ENCODE assay signal across 23 cellular contexts in the genomic region with DNA sequence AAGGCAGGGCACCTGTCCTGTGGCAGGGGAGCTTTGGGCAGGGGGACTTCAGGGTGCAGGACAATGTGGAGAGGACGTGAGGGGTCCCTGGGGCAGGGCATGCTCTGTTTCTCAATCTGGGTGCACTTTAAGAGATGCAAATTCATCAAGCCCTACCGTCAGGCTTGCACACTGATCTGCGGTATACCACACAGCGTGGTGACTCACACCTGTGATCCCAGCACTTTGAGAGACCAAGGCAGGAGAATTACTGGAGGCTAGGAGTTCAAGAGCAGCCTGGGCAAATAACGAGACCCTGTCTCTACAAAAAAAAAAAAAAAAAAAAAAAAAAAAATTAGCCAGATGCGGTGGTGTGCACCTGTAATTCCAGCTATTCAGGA. TPM values are rescaled to one million over a fixed set of nuclear protein-coding genes. Genes with fewer than 3 reads are reported as not detected.
A peak's percentile ranks its signal among the peaks of the same experiment; 100 is the strongest.
DNase-seq lines count a peak whose midpoint lies in the region; ATAC-seq and TF ChIP-seq lines count a peak whose summit lies in the region.
"Had no signal": no experiment of that assay in that cellular context is flagged by ENCODE, and none has a peak within 500 bp of the region (broad histone marks: within the 10 kb centered on the region; RNA-seq: fewer than 3 reads in every experiment).

No MANE protein-coding gene starts in this region.

- H3K4me3 Mint-ChIP-seq in activated CD4-positive, alpha-beta T cell treated with anti-CD3 and anti-CD28 coated beads for 36 hours: no peak overlapping the region
- no peak overlapping the region for H3K4me3 Mint-ChIP-seq in neural progenitor cell
- H3K4me3 Mint-ChIP-seq: CD8-positive, alpha-beta T cell had no signal

- POLR2A ChIA-PET in activated CD4-positive, alpha-beta T cell treated with anti-CD3 and anti-CD28 coated beads for 36 hours (lab: Charles Lee): no interaction called here

- H3K4me3 ChIP-seq in NB4 (ENCODE audit: low read depth, low read length) (no peak overlapping the region), neural progenitor cell (no peak overlapping the region)
- H3K4me3 ChIP-seq: SJCRH30 had no signal

- no peak for ATAC-seq in activated CD4-positive, alpha-beta T cell treated with anti-CD3 and anti-CD28 coated beads for 36 hours
- ATAC-seq in GM18868 (IDR thresholded peaks at IDR 0.05; ENCODE audit: unreplicated experiment): no peak
- ATAC-seq: CD8-positive, alpha-beta T cell had no signal

- no peak for TF ChIP-seq CTCF in NB4 (IDR thresholded peaks at IDR 0.05; ENCODE audit: low read depth, low read length)
- TF ChIP-seq CTCF in neural progenitor cell (IDR thresholded peaks at IDR 0.05): no peak

- no peaks in the 10 kb centered on the region for H3K36me3 ChIP-seq in neural progenitor cell
- H3K36me3 ChIP-seq: SJCRH30 had no signal

- H4K20me1 ChIP-seq in neural progenitor cell (ENCODE audit: low read depth): no peaks in the 10 kb centered on the region

- peaks cover 2% of the 10 kb centered on the region for H3K36me3 Mint-ChIP-seq in activated CD4-positive, alpha-beta T cell treated with anti-CD3 and anti-CD28 coated beads for 36 hours (ENCODE audit: low read depth)
- no peaks in the 10 kb centered on the region for H3K36me3 Mint-ChIP-seq in neural progenitor cell
- H3K36me3 Mint-ChIP-seq: CD8-positive, alpha-beta T cell had no signal

- CTCF ChIA-PET in activated CD4-positive, alpha-beta T cell treated with anti-CD3 and anti-CD28 coated beads for 36 hours (lab: Charles Lee): no interaction called here

- DNase-seq in activated CD4-positive, alpha-beta T cell treated with anti-CD3 and anti-CD28 coated beads for 36 hours: peak; percentile 10
- DNase-seq in activated CD4-positive, alpha-beta T cell treated with anti-CD3 and anti-CD28 coated beads for 1 hour: no peak
- DNase-seq in Daoy (ENCODE audit: low read depth): peak; percentile 70
- peak; percentile 28 for DNase-seq in NB4 (ENCODE audit: low read depth)
- peak; percentile 0 for DNase-seq in effector CD4-positive, alpha-beta T cell
- DNase-seq in neural progenitor cell (ENCODE audit: low spot score): no peak
- no peak for DNase-seq in NCI-H128 (lab: John Stamatoyannopoulos, UW; ENCODE audit: unreplicated experiment)
- DNase-seq: 8988T; AML-193; C1 segment of cervical spinal cord; DND-41; NCI-H1048; NCI-H1436; NCI-H187 treated with DMSO at 0.1 percent for 48 hours; NCI-H2227 treated with DMSO at 0.1 percent for 48 hours; NCI-H510A treated with DMSO at 0.1 percent for 48 hours; NCI-H748 treated with DMSO at 0.1 percent for 48 hours; NK-92 treated with Interleukin-12 subunit alpha and Interleukin-12 subunit beta, amount 100 ng/mL, for 24 hours; SJCRH30 had no signal

- peaks cover 25% of the 10 kb centered on the region for H3K4me1 Mint-ChIP-seq in activated CD4-positive, alpha-beta T cell treated with anti-CD3 and anti-CD28 coated beads for 36 hours
- peaks cover 13% of the 10 kb centered on the region for H3K4me1 Mint-ChIP-seq in neural progenitor cell

- H3F3A ChIP-seq in neural progenitor cell (ENCODE audit: low read depth): no peaks in the 10 kb centered on the region

- no peaks in the 10 kb centered on the region for H3K79me2 ChIP-seq in neural progenitor cell (ENCODE audit: low read depth)

- intact Hi-C loops in activated CD4-positive, alpha-beta T cell treated with anti-CD3 and anti-CD28 coated beads for 36 hours (cut with DNase I, micrococcal nuclease): no loop called here

- H2AFZ ChIP-seq in neural progenitor cell (replicated peaks): no peak overlapping the region

- H3K9me3 Mint-ChIP-seq in activated CD4-positive, alpha-beta T cell treated with anti-CD3 and anti-CD28 coated beads for 36 hours (ENCODE audit: low read depth): peaks cover 10% of the 10 kb centered on the region
- H3K9me3 Mint-ChIP-seq in neural progenitor cell: peaks cover 34% of the 10 kb centered on the region

- no peaks in the 10 kb centered on the region for H3K27me3 ChIP-seq in neural progenitor cell
- H3K27me3 ChIP-seq: SJCRH30 had no signal

- no peak overlapping the region for H3K27ac ChIP-seq in neural progenitor cell
- H3K27ac ChIP-seq: HL-60, KMS-11, SJCRH30 had no signal

- no peak overlapping the region for H3K4me2 ChIP-seq in neural progenitor cell
- H3K4me2 ChIP-seq: KMS-11 had no signal

- no peak overlapping the region for H3K27ac Mint-ChIP-seq in activated CD4-positive, alpha-beta T cell treated with anti-CD3 and anti-CD28 coated beads for 36 hours
- no peak overlapping the region for H3K27ac Mint-ChIP-seq in neural progenitor cell
- H3K27ac Mint-ChIP-seq: CD8-positive, alpha-beta T cell had no signal

- H3K9me3 ChIP-seq in neural progenitor cell (ENCODE audit: low read depth): no peaks in the 10 kb centered on the region

- no peak for TF ChIP-seq POLR2A in NB4 (IDR thresholded peaks at IDR 0.05; ENCODE audit: extremely low read depth, insufficient read length)

- H3K9ac ChIP-seq in neural progenitor cell: no peak overlapping the region
- H3K9ac ChIP-seq: KMS-11 had no signal

- H3K4me1 ChIP-seq in neural progenitor cell: no peaks in the 10 kb centered on the region
- H3K4me1 ChIP-seq: SJCRH30 had no signal

- peaks cover 14% of the 10 kb centered on the region for H3K27me3 Mint-ChIP-seq in activated CD4-positive, alpha-beta T cell treated with anti-CD3 and anti-CD28 coated beads for 36 hours
- H3K27me3 Mint-ChIP-seq in neural progenitor cell (ENCODE audit: insufficient read depth, low read depth): peaks cover 10% of the 10 kb centered on the region

RNA-seq across cellular contexts. Expression of a gene that starts 10.2 kb away (rescaled TPM):
- total RNA-seq in activated CD4-positive, alpha-beta T cell treated with anti-CD3 and anti-CD28 coated beads for 36 hours: 1 to 10 TPM; 1.7 to 2.0 TPM
- total RNA-seq in Daoy (2014; rRNA removed; shearing (Covaris generic)): 9.7 and 20.1 TPM in 2 replicates
- total RNA-seq in neural progenitor cell (ENCODE audit: low replicate concordance): 14.2 and 65.0 TPM in 2 replicates

Comparison
In these comparisons a context has a peak if more than half of its experiments do, and no peak if none do; other contexts are left out.
1. DNase-seq: peak in activated CD4-positive, alpha-beta T cell treated with anti-CD3 and anti-CD28 coated beads for 36 hours (single experiment), Daoy (single experiment), NB4 (single experiment) and effector CD4-positive, alpha-beta T cell (single experiment); none in activated CD4-positive, alpha-beta T cell treated with anti-CD3 and anti-CD28 coated beads for 1 hour (single experiment), neural progenitor cell (single experiment) and NCI-H128 (single experiment).